In the genomic region with DNA sequence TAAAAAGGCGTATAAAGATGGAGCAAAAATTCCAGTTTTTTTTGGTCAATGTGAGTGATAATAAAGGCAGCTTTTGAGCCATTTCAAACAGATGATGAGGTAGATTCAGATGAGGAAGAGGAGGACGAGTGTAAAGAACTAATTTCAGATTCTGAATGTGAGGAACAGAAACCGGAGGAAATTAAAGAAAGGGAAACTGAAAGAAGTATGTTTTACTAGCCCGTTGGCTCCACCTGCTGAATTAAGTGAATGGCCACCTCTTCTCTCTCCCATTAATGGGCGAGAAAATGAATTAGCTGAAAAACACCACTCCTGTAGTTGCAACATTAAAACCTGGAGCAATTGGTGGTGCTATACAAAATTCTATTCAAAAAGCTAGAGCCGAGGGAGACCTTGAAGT, we compare ENCODE assay signal across 18 cellular contexts. TPM values are rescaled to one million over a fixed set of nuclear protein-coding genes. Genes with fewer than 3 reads are reported as not detected.
DNase-seq lines count a peak whose midpoint lies in the region; ATAC-seq and TF ChIP-seq lines count a peak whose summit lies in the region.
"Had no signal": no experiment of that assay in that cellular context is flagged by ENCODE, and none has a peak within 500 bp of the region (broad histone marks: within the 10 kb centered on the region; RNA-seq: fewer than 3 reads in every experiment).

No MANE protein-coding gene starts in this region.

- DNase-seq in activated CD4-positive, alpha-beta T cell treated with anti-CD3 and anti-CD28 coated beads, Interleukin-2, amount 10 ng/mL, durations not matched to agents 24 days and 14 days, result no peak
- no peak for DNase-seq in activated CD4-positive, alpha-beta T cell treated with anti-CD3 and anti-CD28 coated beads for 1 hour
- DNase-seq in Karpas-422 (peak; percentile 78), osteocyte (ENCODE audit: extremely low spot score, unreplicated experiment) (no peak), neuronal stem cell (ENCODE audit: low spot score) (no peak), NCI-H2196 (lab: John Stamatoyannopoulos, UW; ENCODE audit: unreplicated experiment) (no peak)
- DNase-seq in naive thymus-derived CD4-positive, alpha-beta T cell, result no peak
- DNase-seq: activated T-cell treated with anti-CD3 and anti-CD28 coated beads for 4 hours; central memory CD4-positive, alpha-beta T cell; GF-D8; midbrain; NCI-H187; NCI-H526 had no signal

- H3K27ac ChIP-seq in Karpas-422 (ENCODE audit: low read length) (no peak overlapping the region), neuronal stem cell (replicated peaks; ENCODE audit: low read length) (no peak overlapping the region)
- no peak overlapping the region for H3K27ac ChIP-seq in naive thymus-derived CD4-positive, alpha-beta T cell (ENCODE audit: low read depth, low read length)
- H3K27ac ChIP-seq: parathyroid adenoma had no signal

- peaks cover 11% of the 10 kb centered on the region for H3K27me3 Mint-ChIP-seq in activated CD4-positive, alpha-beta T cell treated with anti-CD3 and anti-CD28 coated beads, Interleukin-2, amount 10 ng/mL, durations not matched to agents 24 days and 14 days
- H3K27me3 Mint-ChIP-seq in T-helper 1 cell treated with Interleukin-12 subunit alpha and Interleukin-12 subunit beta and Interleukin-4 antibody, amounts not matched to agents 30 μg/mL and 1 μg/mL, for 36 hours (ENCODE audit: low read depth), result peaks cover 6% of the 10 kb centered on the region
- peaks cover 22% of the 10 kb centered on the region for H3K27me3 Mint-ChIP-seq in osteocyte (ENCODE audit: unreplicated experiment)
- H3K27me3 Mint-ChIP-seq in naive thymus-derived CD4-positive, alpha-beta T cell, result peaks cover 9 to 38% (median 18%) of the 10 kb centered on the region in 5 donors

- H3K79me2 ChIP-seq in Karpas-422 (ENCODE audit: low read length), result no peaks in the 10 kb centered on the region
- H3K79me2 ChIP-seq: parathyroid adenoma had no signal

- H2BK5ac ChIP-seq in neuronal stem cell (ENCODE audit: low read length), result no peak overlapping the region

- H3K4me1 ChIP-seq in Karpas-422 (ENCODE audit: low read length) (peaks cover 27% of the 10 kb centered on the region), neuronal stem cell (ENCODE audit: control insufficient read depth in 2 of 2, insufficient read depth in 1 of 2, low read depth in 1 of 2, low read length in 2 of 2) (no peaks in the 10 kb centered on the region)
- H3K4me1 ChIP-seq in naive thymus-derived CD4-positive, alpha-beta T cell (ENCODE audit: control insufficient read depth in 2 of 2, insufficient read depth in 2 of 2, low read length in 2 of 2), result no peaks in the 10 kb centered on the region
- H3K4me1 ChIP-seq: parathyroid adenoma had no signal

- H3K27me3 ChIP-seq in Karpas-422 (ENCODE audit: low read length), result no peaks in the 10 kb centered on the region; the same call in 1 of the 2 replicates
- H3K27me3 ChIP-seq in neuronal stem cell (ENCODE audit: control insufficient read depth in 3 of 3, insufficient read depth in 3 of 3, low read depth in 1 of 3, low read length in 3 of 3), result peaks cover 0 to 4% (median 0%) of the 10 kb centered on the region in 3 experiments
- H3K27me3 ChIP-seq in naive thymus-derived CD4-positive, alpha-beta T cell (ENCODE audit: control insufficient read depth in 2 of 2, insufficient read depth in 2 of 2, low read length in 2 of 2), result no peaks in the 10 kb centered on the region

- H2AFZ ChIP-seq in Karpas-422 (ENCODE audit: low read length) (no peak overlapping the region), neuronal stem cell (ENCODE audit: low read length) (no peak overlapping the region)
- H2AFZ ChIP-seq: parathyroid adenoma had no signal

- H3K79me1 ChIP-seq in neuronal stem cell (ENCODE audit: low read depth, low read length), result no peaks in the 10 kb centered on the region

- H3K36me3 Mint-ChIP-seq in activated CD4-positive, alpha-beta T cell treated with anti-CD3 and anti-CD28 coated beads, Interleukin-2, amount 10 ng/mL, durations not matched to agents 24 days and 14 days (ENCODE audit: low read depth), result no peaks in the 10 kb centered on the region
- no peaks in the 10 kb centered on the region for H3K36me3 Mint-ChIP-seq in T-helper 1 cell treated with Interleukin-12 subunit alpha and Interleukin-12 subunit beta and Interleukin-4 antibody, amounts not matched to agents 30 μg/mL and 1 μg/mL, for 36 hours (ENCODE audit: low read depth)
- no peaks in the 10 kb centered on the region for H3K36me3 Mint-ChIP-seq in osteocyte (ENCODE audit: unreplicated experiment)
- no peaks in the 10 kb centered on the region for H3K36me3 Mint-ChIP-seq in naive thymus-derived CD4-positive, alpha-beta T cell

- H4K20me1 ChIP-seq in Karpas-422 (ENCODE audit: insufficient read depth, low read depth, low read length), result no peaks in the 10 kb centered on the region

- no peak overlapping the region for H2BK12ac ChIP-seq in neuronal stem cell (ENCODE audit: low read length)

- no peak overlapping the region for H2BK15ac ChIP-seq in neuronal stem cell (ENCODE audit: low read length)

- H2BK120ac ChIP-seq in neuronal stem cell (ENCODE audit: low read depth, low read length), result no peak overlapping the region

- H3K4me3 ChIP-seq in Karpas-422 (ENCODE audit: low read length) (no peak overlapping the region), neuronal stem cell (ENCODE audit: low read length in 2 of 2) (no peak overlapping the region)
- H3K4me3 ChIP-seq in naive thymus-derived CD4-positive, alpha-beta T cell (ENCODE audit: low read length), result no peak overlapping the region

- H3K4me1 Mint-ChIP-seq in activated CD4-positive, alpha-beta T cell treated with anti-CD3 and anti-CD28 coated beads, Interleukin-2, amount 10 ng/mL, durations not matched to agents 24 days and 14 days, result peaks cover 10% of the 10 kb centered on the region
- peaks cover 9% of the 10 kb centered on the region for H3K4me1 Mint-ChIP-seq in T-helper 1 cell treated with Interleukin-12 subunit alpha and Interleukin-12 subunit beta and Interleukin-4 antibody, amounts not matched to agents 30 μg/mL and 1 μg/mL, for 36 hours (ENCODE audit: low read depth)
- no peaks in the 10 kb centered on the region for H3K4me1 Mint-ChIP-seq in osteocyte (ENCODE audit: unreplicated experiment)
- H3K4me1 Mint-ChIP-seq in naive thymus-derived CD4-positive, alpha-beta T cell, result peaks cover 0 to 12% (median 0%) of the 10 kb centered on the region in 7 donors

- H3K9me2 ChIP-seq in Karpas-422 (replicated peaks; ENCODE audit: insufficient read depth, low read length), result no peaks in the 10 kb centered on the region

- CTCF ChIA-PET in naive thymus-derived CD4-positive, alpha-beta T cell (lab: Charles Lee), result no interaction called here

- H4K91ac ChIP-seq in neuronal stem cell (ENCODE audit: low read depth, low read length, poor library complexity), result no peak overlapping the region

- H3K14ac ChIP-seq in neuronal stem cell (ENCODE audit: low read length), result no peak overlapping the region

- no peak overlapping the region for H3K4ac ChIP-seq in neuronal stem cell (ENCODE audit: low read length)

- H3K4me3 Mint-ChIP-seq in activated CD4-positive, alpha-beta T cell treated with anti-CD3 and anti-CD28 coated beads, Interleukin-2, amount 10 ng/mL, durations not matched to agents 24 days and 14 days, result peak overlapping the region; percentile 34
- H3K4me3 Mint-ChIP-seq in T-helper 1 cell treated with Interleukin-12 subunit alpha and Interleukin-12 subunit beta and Interleukin-4 antibody, amounts not matched to agents 30 μg/mL and 1 μg/mL, for 36 hours, result peak overlapping the region; percentile 41
- H3K4me3 Mint-ChIP-seq in osteocyte (ENCODE audit: unreplicated experiment), result no peak overlapping the region
- peak overlapping the region in 1 of 10 donors; percentile 66 for H3K4me3 Mint-ChIP-seq in naive thymus-derived CD4-positive, alpha-beta T cell

- H3K9me3 ChIP-seq in Karpas-422 (ENCODE audit: low read length) (no peaks in the 10 kb centered on the region), neuronal stem cell (replicated peaks in 1 of 2; ENCODE audit: control insufficient read depth in 2 of 2, insufficient read depth in 1 of 2, low read depth in 1 of 2, low read length in 2 of 2) (no peaks in the 10 kb centered on the region)
- H3K9me3 ChIP-seq in naive thymus-derived CD4-positive, alpha-beta T cell (ENCODE audit: control insufficient read depth in 2 of 3, low read length in 3 of 3), result no peaks in the 10 kb centered on the region

- ATAC-seq in naive thymus-derived CD4-positive, alpha-beta T cell, result no peak

- H3K36me3 ChIP-seq in Karpas-422 (ENCODE audit: insufficient read depth, low read length) (no peaks in the 10 kb centered on the region), neuronal stem cell (replicated peaks in 1 of 2; ENCODE audit: control insufficient read depth in 2 of 2, insufficient read depth in 2 of 2, low read length in 2 of 2) (no peaks in the 10 kb centered on the region)
- no peaks in the 10 kb centered on the region for H3K36me3 ChIP-seq in naive thymus-derived CD4-positive, alpha-beta T cell (ENCODE audit: control insufficient read depth in 2 of 3, insufficient read depth in 3 of 3, low read length in 3 of 3)

- WGBS in neuronal stem cell (ENCODE audit: extremely low coverage in 2 of 2, insufficient read length in 2 of 2, insufficient replicate concordance in 1 of 2), 2 donors, result no CpG with 5 or more reads among the region's 6 CpGs

- no peak overlapping the region for H2AK5ac ChIP-seq in neuronal stem cell (ENCODE audit: low read depth, low read length)

- POLR2A ChIA-PET in naive thymus-derived CD4-positive, alpha-beta T cell (lab: Charles Lee), result no interaction called here

- H3K27ac Mint-ChIP-seq in activated CD4-positive, alpha-beta T cell treated with anti-CD3 and anti-CD28 coated beads, Interleukin-2, amount 10 ng/mL, durations not matched to agents 24 days and 14 days, result peak overlapping the region; percentile 17
- H3K27ac Mint-ChIP-seq in T-helper 1 cell treated with Interleukin-12 subunit alpha and Interleukin-12 subunit beta and Interleukin-4 antibody, amounts not matched to agents 30 μg/mL and 1 μg/mL, for 36 hours, result no peak overlapping the region
- H3K27ac Mint-ChIP-seq in osteocyte (ENCODE audit: unreplicated experiment), result no peak overlapping the region
- H3K27ac Mint-ChIP-seq in naive thymus-derived CD4-positive, alpha-beta T cell, result peak overlapping the region in 1 of 9 donors; percentile 24

- H3K18ac ChIP-seq in neuronal stem cell (ENCODE audit: low read length), result no peak overlapping the region

- no peaks in the 10 kb centered on the region for H3K9me3 Mint-ChIP-seq in activated CD4-positive, alpha-beta T cell treated with anti-CD3 and anti-CD28 coated beads, Interleukin-2, amount 10 ng/mL, durations not matched to agents 24 days and 14 days
- no peaks in the 10 kb centered on the region for H3K9me3 Mint-ChIP-seq in T-helper 1 cell treated with Interleukin-12 subunit alpha and Interleukin-12 subunit beta and Interleukin-4 antibody, amounts not matched to agents 30 μg/mL and 1 μg/mL, for 36 hours
- H3K9me3 Mint-ChIP-seq in osteocyte (ENCODE audit: unreplicated experiment), result no peaks in the 10 kb centered on the region
- H3K9me3 Mint-ChIP-seq in naive thymus-derived CD4-positive, alpha-beta T cell, result peaks cover 0 to 9% (median 0%) of the 10 kb centered on the region in 11 donors

- no peak overlapping the region for H3K23ac ChIP-seq in neuronal stem cell (ENCODE audit: low read depth, low read length, poor library complexity)

- no peak overlapping the region for H4K8ac ChIP-seq in neuronal stem cell (ENCODE audit: low read depth, low read length)

- intact Hi-C loops in activated CD4-positive, alpha-beta T cell treated with anti-CD3 and anti-CD28 coated beads, Interleukin-2, amount 10 ng/mL, durations not matched to agents 24 days and 14 days (cut with micrococcal nuclease), result loop anchor here (2.0 to 5.0 kb wide), 2 partner anchors 99 to 120 kb away; no protein-coding TSS in a partner anchor
- intact Hi-C loops in naive thymus-derived CD4-positive, alpha-beta T cell (cut with micrococcal nuclease), result loop anchor here in 1 of 2 donors (2.0 kb wide), 1 partner anchor 120 kb away; no protein-coding TSS in a partner anchor

- H3K4me2 ChIP-seq in Karpas-422 (ENCODE audit: low read depth, low read length, poor library complexity, severe bottlenecking) (peak overlapping the region; percentile 60), neuronal stem cell (ENCODE audit: insufficient read depth, low read length, poor library complexity, severe bottlenecking) (no peak overlapping the region)

- peak; percentile 6 for TF ChIP-seq CTCF in osteocyte (IDR thresholded peaks at IDR 0.05)

- H3K9ac ChIP-seq in Karpas-422 (ENCODE audit: low read length) (no peak overlapping the region), neuronal stem cell (ENCODE audit: low read depth, low read length, poor library complexity) (no peak overlapping the region)
- H3K9ac ChIP-seq: parathyroid adenoma had no signal

RNA-seq across cellular contexts. Expression of a gene that starts 55.4 kb away (rescaled TPM):
- total RNA-seq in activated CD4-positive, alpha-beta T cell treated with anti-CD3 and anti-CD28 coated beads, Interleukin-2, amount 10 ng/mL, durations not matched to agents 24 days and 14 days, result 0.09 and 0.35 TPM in 2 replicates
- total RNA-seq in Karpas-422 (2014; rRNA removed; shearing (Covaris generic); ENCODE audit: low replicate concordance), result 2.2 and 2.4 TPM in 2 replicates
- not detected in 2 replicates for total RNA-seq in osteocyte
- polyA plus RNA-seq in neuronal stem cell (2013, experiment 1 of 2), result 0.06 TPM
- not detected for polyA plus RNA-seq in neuronal stem cell (2013, experiment 2 of 2)
- total RNA-seq in naive thymus-derived CD4-positive, alpha-beta T cell, result 1 to 10 TPM in 1 of 5 experiments, under 1 TPM in 1, not detected in 3; 0.48 to 1.4 TPM
- not detected for polyA plus RNA-seq in naive thymus-derived CD4-positive, alpha-beta T cell
- total RNA-seq: endothelial cell of umbilical vein, glomerular endothelial cell had no signal
- polyA plus RNA-seq: endothelial cell of umbilical vein, IgD-negative memory B cell had no signal

RNA-seq across cellular contexts. Expression of a gene that starts 58.4 kb away (rescaled TPM):
- not detected in 2 replicates for total RNA-seq in activated CD4-positive, alpha-beta T cell treated with anti-CD3 and anti-CD28 coated beads, Interleukin-2, amount 10 ng/mL, durations not matched to agents 24 days and 14 days
- not detected in 2 replicates for total RNA-seq in Karpas-422 (2014; rRNA removed; shearing (Covaris generic); ENCODE audit: low replicate concordance)
- not detected in 2 replicates for total RNA-seq in osteocyte
- 0.93 TPM for polyA plus RNA-seq in neuronal stem cell (2013, experiment 1 of 2)
- 1.0 TPM for polyA plus RNA-seq in neuronal stem cell (2013, experiment 2 of 2)
- not detected for total RNA-seq in naive thymus-derived CD4-positive, alpha-beta T cell
- not detected for polyA plus RNA-seq in naive thymus-derived CD4-positive, alpha-beta T cell
- total RNA-seq: endothelial cell of umbilical vein, glomerular endothelial cell had no signal
- polyA plus RNA-seq: endothelial cell of umbilical vein, IgD-negative memory B cell had no signal
